ENCODE assay signal across 31 cellular contexts in genomic region chr3:14132689-14133088, GRCh38.
"Had no signal": no experiment of that assay in that cellular context is flagged by ENCODE, and none has a peak within 500 bp of the region (broad histone marks: within the 10 kb centered on the region; RNA-seq: fewer than 3 reads in every experiment).

No MANE protein-coding gene starts in this region.

- H3K4me3 Mint-ChIP-seq: activated CD8-positive, alpha-beta T cell treated with anti-CD3 and anti-CD28 coated beads for 36 hours; activated naive CD8-positive, alpha-beta T cell treated with anti-CD3 and anti-CD28 coated beads, Interleukin-2, amount 10 ng/mL, durations not matched to agents 7 days and 5 days; activated T-cell treated with anti-CD3 and anti-CD28 coated beads, Interleukin-2, amount 50 U/mL, for 4 hours; naive B cell; nephron progenitor cell; stimulated activated memory B cell treated with anti-CD40 and anti-IgM and Interleukin-4, amounts not matched to agents 10 μg/mL and 1 μg/mL and 100 μg/mL, for 72 hours; WTC11 had no signal

- H3K36me3 ChIP-seq: ovary had no signal

- H3K27me3 Mint-ChIP-seq: activated CD8-positive, alpha-beta T cell treated with anti-CD3 and anti-CD28 coated beads for 36 hours; activated naive CD8-positive, alpha-beta T cell treated with anti-CD3 and anti-CD28 coated beads, Interleukin-2, amount 10 ng/mL, durations not matched to agents 7 days and 5 days; naive B cell; progenitor cell of endocrine pancreas; stimulated activated memory B cell treated with anti-CD40 and anti-IgM and Interleukin-4, amounts not matched to agents 10 μg/mL and 1 μg/mL and 100 μg/mL, for 72 hours had no signal

- H3K4me1 Mint-ChIP-seq: nephron progenitor cell, WTC11 had no signal

- H3K9me3 Mint-ChIP-seq: activated CD8-positive, alpha-beta T cell treated with anti-CD3 and anti-CD28 coated beads for 36 hours; activated naive CD8-positive, alpha-beta T cell treated with anti-CD3 and anti-CD28 coated beads, Interleukin-2, amount 10 ng/mL, durations not matched to agents 7 days and 5 days; activated T-cell treated with anti-CD3 and anti-CD28 coated beads, Interleukin-2, amount 50 U/mL, for 4 hours; activated T-helper 2 cell treated with anti-CD3 and anti-CD28 coated beads, Interferon-gamma antibody, Interleukin-2, Interleukin-4, amounts not matched to agents 10 μg/mL and 5 μg/mL and 100 μg/mL, durations not matched to agents 14 hours and 24 hours and 36 hours; naive B cell; nephron progenitor cell; stimulated activated memory B cell treated with anti-CD40 and anti-IgM and Interleukin-4, amounts not matched to agents 10 μg/mL and 1 μg/mL and 100 μg/mL, for 72 hours had no signal

- H3K9me3 ChIP-seq: gastrocnemius medialis, neutrophil, ovary, stomach, tibial artery, upper lobe of right lung had no signal

- DNase-seq: activated CD4-positive, alpha-beta T cell treated with anti-CD3 and anti-CD28 coated beads, Interleukin-2, amount 50 U/mL, for 1 hour; activated CD8-positive, alpha-beta T cell treated with anti-CD3 and anti-CD28 coated beads for 36 hours; activated naive CD4-positive, alpha-beta T cell treated with Interleukin-2 at 50 U/mL for 16 hours; activated naive CD8-positive, alpha-beta T cell treated with anti-CD3 and anti-CD28 coated beads, Interleukin-2, amount 10 ng/mL, durations not matched to agents 7 days and 5 days; activated T-cell treated with anti-CD3 and anti-CD28 coated beads, Interleukin-2, amount 50 U/mL, for 4 hours; amniotic stem cell; brain microvascular endothelial cell; central memory CD4-positive, alpha-beta T cell; effector CD8-positive, alpha-beta T cell; erythroblast; gastrocnemius medialis; glutamatergic neuron; islet precursor cell; left cardiac atrium; left ventricle myocardium superior; naive B cell; nephron progenitor cell; ovary; retina; stimulated activated CD4-positive, alpha-beta T cell treated with anti-CD3 and anti-CD28 coated beads, Interleukin-4, amount 100 ng/mL, for 24 hours; stomach; T-helper 2 cell; tibial artery; upper lobe of right lung had no signal

- H3K27ac Mint-ChIP-seq: activated CD8-positive, alpha-beta T cell treated with anti-CD3 and anti-CD28 coated beads for 36 hours; activated naive CD8-positive, alpha-beta T cell treated with anti-CD3 and anti-CD28 coated beads, Interleukin-2, amount 10 ng/mL, durations not matched to agents 7 days and 5 days; activated T-helper 2 cell treated with anti-CD3 and anti-CD28 coated beads, Interferon-gamma antibody, Interleukin-2, Interleukin-4, amounts not matched to agents 10 μg/mL and 5 μg/mL and 100 μg/mL, durations not matched to agents 14 hours and 24 hours and 36 hours; nephron progenitor cell; stimulated activated memory B cell treated with anti-CD40 and anti-IgM and Interleukin-4, amounts not matched to agents 10 μg/mL and 1 μg/mL and 100 μg/mL, for 72 hours; WTC11 had no signal

- H3K27ac ChIP-seq: brain microvascular endothelial cell, neutrophil, ovary, stomach, upper lobe of right lung had no signal

- H3K4me1 ChIP-seq: upper lobe of right lung had no signal

- H3K27me3 ChIP-seq: brain microvascular endothelial cell, gastrocnemius medialis, neutrophil, ovary, stomach, tibial artery, upper lobe of right lung had no signal

- H3K4me3 ChIP-seq: gastrocnemius medialis, ovary, skin epidermis, stomach, tibial artery, upper lobe of right lung had no signal

- ATAC-seq: activated CD8-positive, alpha-beta T cell treated with anti-CD3 and anti-CD28 coated beads for 36 hours; activated T-cell treated with anti-CD3 and anti-CD28 coated beads, Interleukin-2, amount 50 U/mL, for 4 hours; gastrocnemius medialis; left ventricle myocardium superior; sciatic nerve; stimulated activated memory B cell treated with anti-CD40 and anti-IgM and Interleukin-4, amounts not matched to agents 10 μg/mL and 1 μg/mL and 100 μg/mL, for 72 hours; WTC11 had no signal
